Comparison of ENCODE assay signal across 11 cellular contexts in the genomic region with DNA sequence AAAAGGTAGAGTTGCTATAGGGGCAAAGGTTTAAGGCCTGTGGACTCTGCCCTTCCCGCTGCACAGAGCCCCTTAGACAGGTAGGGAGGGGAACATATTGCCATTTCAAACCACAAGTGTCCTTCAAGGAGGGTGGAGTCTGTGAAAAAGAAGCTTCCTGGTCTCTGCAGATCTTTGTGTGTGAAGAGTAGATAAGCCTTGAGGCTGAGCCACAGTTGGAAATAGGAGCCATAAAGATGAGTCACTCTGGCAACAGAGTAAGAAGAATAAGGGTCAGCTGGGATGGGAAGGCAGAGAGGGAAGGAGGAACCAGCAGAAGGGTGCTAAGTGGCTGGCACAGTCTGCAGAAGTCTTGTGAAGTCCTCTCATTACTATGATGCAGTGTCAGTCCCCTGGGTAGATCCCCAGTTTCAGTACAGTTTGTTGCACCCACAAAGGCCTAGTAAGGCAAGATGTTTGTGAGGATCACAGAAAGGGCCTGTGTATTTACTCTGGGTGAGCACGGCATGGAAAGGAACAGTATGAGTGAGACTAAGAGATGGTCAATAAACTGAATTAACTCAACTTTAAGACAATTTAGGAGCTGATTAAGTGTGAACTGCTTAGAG. TPM values are rescaled to one million over a fixed set of nuclear protein-coding genes. Genes with fewer than 3 reads are reported as not detected.
DNase-seq lines count a peak whose midpoint lies in the region; ATAC-seq and TF ChIP-seq lines count a peak whose summit lies in the region.
"Had no signal": no experiment of that assay in that cellular context is flagged by ENCODE, and none has a peak within 500 bp of the region (broad histone marks: within the 10 kb centered on the region; RNA-seq: fewer than 3 reads in every experiment).

No MANE protein-coding gene starts in this region.

- TF ChIP-seq CTCF in BJ (IDR thresholded peaks at IDR 0.05; ENCODE audit: insufficient read depth, low read depth, low read length): no peak

- H3K36me3 Mint-ChIP-seq in activated CD8-positive, alpha-beta T cell treated with anti-CD3 and anti-CD28 coated beads, Interleukin-2, amount 10 ng/mL, durations not matched to agents 7 days and 5 days (ENCODE audit: low read depth): no peaks in the 10 kb centered on the region

- no peaks in the 10 kb centered on the region for H3K9me3 Mint-ChIP-seq in activated CD8-positive, alpha-beta T cell treated with anti-CD3 and anti-CD28 coated beads, Interleukin-2, amount 10 ng/mL, durations not matched to agents 7 days and 5 days (ENCODE audit: insufficient read depth)

- CTCF ChIA-PET in BJ (lab: Yijun Ruan, JAX): interaction anchor here (0.8 to 2.3 kb wide), 5 partner anchors 11 to 33 kb away, joined by 3 to 8 read pairs (median 4); a partner anchor contains a TSS
- CTCF ChIA-PET in activated CD8-positive, alpha-beta T cell treated with anti-CD3 and anti-CD28 coated beads, Interleukin-2, amount 10 ng/mL, durations not matched to agents 7 days and 5 days (lab: Charles Lee): interaction anchor here (0.6 to 1.4 kb wide), 3 partner anchors 10 to 276 kb away, joined by 3 read pairs; no protein-coding TSS in a partner anchor

- peak; percentile 36 for DNase-seq in BJ (ENCODE audit: low read depth)
- peak; percentile 79 for DNase-seq in MG63
- peak; percentile 85 for DNase-seq in amniotic epithelial cell (ENCODE audit: low read depth)
- DNase-seq in kidney tubule cell (ENCODE audit: low spot score): peak; percentile 80
- DNase-seq in NCI-H1417 treated with DMSO at 0.1 percent for 48 hours (lab: John Stamatoyannopoulos, UW): no peak
- no peak for DNase-seq in 8988T
- no peak for DNase-seq in iPS-NIHi11 (ENCODE audit: low spot score)
- DNase-seq in activated CD8-positive, alpha-beta T cell treated with anti-CD3 and anti-CD28 coated beads, Interleukin-2, amount 10 ng/mL, durations not matched to agents 7 days and 5 days: no peak
- DNase-seq: activated effector memory CD4-positive, alpha-beta T cell treated with anti-CD3 and anti-CD28 coated beads, Interleukin-2, amount 50 U/mL, for 16 hours; GOT3; stimulated activated CD4-positive, alpha-beta T cell treated with anti-CD3 and anti-CD28 coated beads, Interleukin-1b, Interleukin-23, amount 100 ng/mL, for 48 hours had no signal

- H3K4me3 ChIP-seq in BJ (ENCODE audit: low read depth, low read length) (no peak overlapping the region), MG63 (no peak overlapping the region)

- no peak overlapping the region for H3K4me3 Mint-ChIP-seq in activated CD8-positive, alpha-beta T cell treated with anti-CD3 and anti-CD28 coated beads, Interleukin-2, amount 10 ng/mL, durations not matched to agents 7 days and 5 days

- no peaks in the 10 kb centered on the region for H3K9me3 ChIP-seq in MG63

- H3K27me3 Mint-ChIP-seq in activated CD8-positive, alpha-beta T cell treated with anti-CD3 and anti-CD28 coated beads, Interleukin-2, amount 10 ng/mL, durations not matched to agents 7 days and 5 days (ENCODE audit: low read depth): peaks cover 14% of the 10 kb centered on the region

- POLR2A ChIA-PET in BJ (lab: Charles Lee): no interaction called here
- POLR2A ChIA-PET in activated CD8-positive, alpha-beta T cell treated with anti-CD3 and anti-CD28 coated beads, Interleukin-2, amount 10 ng/mL, durations not matched to agents 7 days and 5 days (lab: Charles Lee): no interaction called here

- no peak for ATAC-seq in activated CD8-positive, alpha-beta T cell treated with anti-CD3 and anti-CD28 coated beads, Interleukin-2, amount 10 ng/mL, durations not matched to agents 7 days and 5 days

- H3K27me3 ChIP-seq in BJ (ENCODE audit: control insufficient read depth, insufficient read depth, low read length) (no peaks in the 10 kb centered on the region), MG63 (no peaks in the 10 kb centered on the region)

- H3K36me3 ChIP-seq in BJ (ENCODE audit: control insufficient read depth, insufficient read depth, low read length) (no peaks in the 10 kb centered on the region), MG63 (no peaks in the 10 kb centered on the region)

- no peak overlapping the region for H3K27ac Mint-ChIP-seq in activated CD8-positive, alpha-beta T cell treated with anti-CD3 and anti-CD28 coated beads, Interleukin-2, amount 10 ng/mL, durations not matched to agents 7 days and 5 days

- H3K4me1 Mint-ChIP-seq in activated CD8-positive, alpha-beta T cell treated with anti-CD3 and anti-CD28 coated beads, Interleukin-2, amount 10 ng/mL, durations not matched to agents 7 days and 5 days (ENCODE audit: low read depth): peaks cover 4% of the 10 kb centered on the region

RNA-seq across cellular contexts. Expression of a gene that starts 18.1 kb away (rescaled TPM):
- polyA plus RNA-seq in BJ (2011; rRNA removed): not detected in 2 replicates
- polyA minus RNA-seq in BJ (2011; rRNA and poly(A)+ RNA removed): not detected in 2 replicates
- total RNA-seq in MG63 (2014; rRNA removed; shearing (Covaris generic); ENCODE audit: low replicate concordance): not detected in 2 replicates
- not detected for total RNA-seq in activated CD8-positive, alpha-beta T cell treated with anti-CD3 and anti-CD28 coated beads, Interleukin-2, amount 10 ng/mL, durations not matched to agents 7 days and 5 days

RNA-seq across cellular contexts. Expression of a gene that starts 19.6 kb away (rescaled TPM):
- 3.0 and 4.3 TPM in 2 replicates for polyA plus RNA-seq in BJ (2011; rRNA removed)
- 6.3 and 6.9 TPM in 2 replicates for polyA minus RNA-seq in BJ (2011; rRNA and poly(A)+ RNA removed)
- 3.8 and 18.4 TPM in 2 replicates for total RNA-seq in MG63 (2014; rRNA removed; shearing (Covaris generic); ENCODE audit: low replicate concordance)
- 1 to 10 TPM; 1.2 to 1.5 TPM for total RNA-seq in activated CD8-positive, alpha-beta T cell treated with anti-CD3 and anti-CD28 coated beads, Interleukin-2, amount 10 ng/mL, durations not matched to agents 7 days and 5 days

Comparison
In these comparisons a context has a peak if more than half of its experiments do, and no peak if none do; other contexts are left out.
1. DNase-seq: peak in BJ (single experiment), MG63 (single experiment), amniotic epithelial cell (single experiment) and kidney tubule cell (single experiment); none in NCI-H1417 treated with DMSO at 0.1 percent for 48 hours (single experiment), 8988T (single experiment), iPS-NIHi11 (single experiment) and activated CD8-positive, alpha-beta T cell treated with anti-CD3 and anti-CD28 coated beads, Interleukin-2, amount 10 ng/mL, durations not matched to agents 7 days and 5 days (single experiment).